1 cellular context compared by ENCODE assay signal in the genomic region with DNA sequence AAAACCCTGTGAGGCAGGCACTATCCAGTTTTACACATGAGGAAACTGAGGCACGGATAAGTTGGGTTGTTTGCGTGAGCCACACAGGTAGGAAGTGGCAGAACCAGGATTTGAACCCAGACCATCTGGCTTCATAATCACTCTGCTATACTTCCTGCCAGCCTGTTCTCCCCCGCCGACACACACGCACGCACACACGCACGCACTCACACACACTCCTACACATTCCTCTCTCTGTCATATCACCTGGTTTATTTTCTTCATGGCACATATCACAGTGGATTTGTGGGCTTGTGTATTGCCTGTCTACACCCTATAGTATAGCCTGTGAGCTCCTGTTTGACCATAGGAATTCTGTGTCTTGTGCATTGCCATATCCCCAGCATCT.
TF ChIP-seq lines count a peak whose summit lies in the region.

No MANE protein-coding gene starts in this region.

TF ChIP-seq in GM12878, 131 proteins besides CTCF, POLR2A, EP300 and RAD21 (continued from another document):
- TF ChIP-seq BHLHE40 (IDR thresholded peaks at IDR 0.05; ENCODE audit: borderline replicate concordance in 1 of 2, low read depth in 2 of 2, low read length in 1 of 2) (peak in 1 of 2 experiments; percentile 28; a peak in 1 of 4 replicates), PAX5 (IDR thresholded peaks at IDR 0.05; ENCODE audit: borderline replicate concordance, low read depth, low read length) (0 out of 2 replicates have a peak, but pooled peaks have one; percentile 47), ETV6 (conservative IDR thresholded peaks at IDR 0.05 in 1 of 2, IDR thresholded peaks at IDR 0.05 in 1 of 2; ENCODE audit: borderline replicate concordance in 1 of 2, low read depth in 1 of 2) (peak in 1 of 2 experiments; percentile 24; a peak in 1 of 4 replicates), ZZZ3 (IDR thresholded peaks at IDR 0.05; ENCODE audit: control insufficient read depth, insufficient read length, low read depth) (no peak), TCF3 (IDR thresholded peaks at IDR 0.05; ENCODE audit: borderline replicate concordance, insufficient read depth, low read depth, low read length) (peak; percentile 74), IRF4 (IDR thresholded peaks at IDR 0.05; ENCODE audit: low read depth, low read length) (peak; percentile 58; the same call in 1 of the 2 replicates), TCF12 (IDR thresholded peaks at IDR 0.05; ENCODE audit: low read depth, low read length) (peak; percentile 69; the same call in 1 of the 2 replicates), SP1 (IDR thresholded peaks at IDR 0.05; ENCODE audit: low read depth, low read length) (peak; percentile 26), MYB (IDR thresholded peaks at IDR 0.05; ENCODE audit: borderline replicate concordance, low read depth, low read length) (no peak)
